ENCODE assay signal across 15 cellular contexts in genomic region chrX:38881066-38881465, GRCh38.
"Had no signal": no experiment of that assay in that cellular context is flagged by ENCODE, and none has a peak within 500 bp of the region (broad histone marks: within the 10 kb centered on the region; RNA-seq: fewer than 3 reads in every experiment).

No MANE protein-coding gene starts in this region.

- H3K4me3 Mint-ChIP-seq: activated CD4-positive, alpha-beta memory T cell treated with anti-CD3 and anti-CD28 coated beads for 36 hours; activated CD8-positive, alpha-beta memory T cell treated with anti-CD3 and anti-CD28 coated beads, Interleukin-2, amount 10 ng/mL, durations not matched to agents 7 days and 5 days; activated naive CD4-positive, alpha-beta T cell treated with anti-CD3 and anti-CD28 coated beads, Interleukin-2, amount 10 ng/mL, durations not matched to agents 7 days and 5 days; neural crest cell had no signal

- ATAC-seq: activated CD8-positive, alpha-beta memory T cell treated with anti-CD3 and anti-CD28 coated beads, Interleukin-2, amount 10 ng/mL, durations not matched to agents 7 days and 5 days had no signal

- H3K4me1 Mint-ChIP-seq: neural crest cell had no signal

- H3K9me3 Mint-ChIP-seq: activated CD4-positive, alpha-beta memory T cell treated with anti-CD3 and anti-CD28 coated beads for 36 hours; activated naive CD4-positive, alpha-beta T cell treated with anti-CD3 and anti-CD28 coated beads, Interleukin-2, amount 10 ng/mL, durations not matched to agents 7 days and 5 days; activated T-helper 2 cell treated with anti-CD3 and anti-CD28 coated beads, Interferon-gamma antibody, Interleukin-2, Interleukin-4, amounts not matched to agents 10 μg/mL and 5 μg/mL and 100 μg/mL, durations not matched to agents 14 hours and 24 hours and 36 hours had no signal

- H3K27me3 Mint-ChIP-seq: activated CD4-positive, alpha-beta memory T cell treated with anti-CD3 and anti-CD28 coated beads for 36 hours; activated CD8-positive, alpha-beta memory T cell treated with anti-CD3 and anti-CD28 coated beads, Interleukin-2, amount 10 ng/mL, durations not matched to agents 7 days and 5 days; activated naive CD4-positive, alpha-beta T cell treated with anti-CD3 and anti-CD28 coated beads, Interleukin-2, amount 10 ng/mL, durations not matched to agents 7 days and 5 days had no signal

- H3K27ac Mint-ChIP-seq: activated CD4-positive, alpha-beta memory T cell treated with anti-CD3 and anti-CD28 coated beads for 36 hours; activated CD8-positive, alpha-beta memory T cell treated with anti-CD3 and anti-CD28 coated beads, Interleukin-2, amount 10 ng/mL, durations not matched to agents 7 days and 5 days; activated naive CD4-positive, alpha-beta T cell treated with anti-CD3 and anti-CD28 coated beads, Interleukin-2, amount 10 ng/mL, durations not matched to agents 7 days and 5 days; activated T-helper 2 cell treated with anti-CD3 and anti-CD28 coated beads, Interferon-gamma antibody, Interleukin-2, Interleukin-4, amounts not matched to agents 10 μg/mL and 5 μg/mL and 100 μg/mL, durations not matched to agents 14 hours and 24 hours and 36 hours had no signal

- H3K4me1 ChIP-seq: gastroesophageal sphincter, lower lobe of right lung, sigmoid colon, upper lobe of right lung had no signal

- H3K36me3 Mint-ChIP-seq: activated CD4-positive, alpha-beta memory T cell treated with anti-CD3 and anti-CD28 coated beads for 36 hours; activated naive CD4-positive, alpha-beta T cell treated with anti-CD3 and anti-CD28 coated beads, Interleukin-2, amount 10 ng/mL, durations not matched to agents 7 days and 5 days had no signal

- H3K9me3 ChIP-seq: gastroesophageal sphincter, heart right ventricle, lower lobe of right lung, sigmoid colon, thoracic aorta, upper lobe of right lung had no signal

- H3K27ac ChIP-seq: gastroesophageal sphincter, sigmoid colon, thoracic aorta, VCaP had no signal

- DNase-seq: activated CD4-positive, alpha-beta memory T cell treated with anti-CD3 and anti-CD28 coated beads for 36 hours; activated CD8-positive, alpha-beta memory T cell treated with anti-CD3 and anti-CD28 coated beads, Interleukin-2, amount 10 ng/mL, durations not matched to agents 7 days and 5 days; activated naive CD4-positive, alpha-beta T cell treated with anti-CD3 and anti-CD28 coated beads, Interleukin-2, amount 10 ng/mL, durations not matched to agents 7 days and 5 days; activated T-cell treated with anti-CD3 and anti-CD28 coated beads, Interleukin-2, amount 50 U/mL, for 1 hour; heart right ventricle; left colon; lower lobe of right lung; sigmoid colon; stimulated activated CD4-positive, alpha-beta T cell treated with anti-CD3 and anti-CD28 coated beads, Interleukin-1b, Interleukin-23, amount 100 ng/mL, for 48 hours; upper lobe of right lung had no signal

- H3K36me3 ChIP-seq: gastroesophageal sphincter, heart right ventricle, lower lobe of right lung, sigmoid colon, thoracic aorta, upper lobe of right lung had no signal

- H3K27me3 ChIP-seq: gastroesophageal sphincter, sigmoid colon, upper lobe of right lung had no signal

- H3K4me3 ChIP-seq: gastroesophageal sphincter, heart right ventricle, lower lobe of right lung, sigmoid colon, thoracic aorta, upper lobe of right lung had no signal
